ENCODE assay signal across 7 cellular contexts in genomic region chr6:28789553-28790083, GRCh38.
DNase-seq lines count a peak whose midpoint lies in the region; ATAC-seq, FAIRE-seq and TF ChIP-seq lines count a peak whose summit lies in the region.

No MANE protein-coding gene starts in this region.

- H3K27me3 Mint-ChIP-seq in stimulated activated naive B cell treated with anti-CD40 and anti-IgM and Interleukin-4, amounts not matched to agents 10 μg/mL and 1 μg/mL and 100 μg/mL, for 72 hours = peaks cover 80 to 98% of the 10 kb centered on the region in 2 donors

- peak overlapping the region; percentile 95 for H3K27ac Mint-ChIP-seq in stimulated activated naive B cell treated with anti-CD40 and anti-IgM and Interleukin-4, amounts not matched to agents 10 μg/mL and 1 μg/mL and 100 μg/mL, for 72 hours

- peak; percentile 73 to 86 for DNase-seq in Kasumi-1 (lab: John Stamatoyannopoulos, UW)
- DNase-seq in UCSD-AML1 (lab: John Stamatoyannopoulos, UW; ENCODE audit: unreplicated experiment) = peak; percentile 75
- peak; percentile 71 for DNase-seq in glomerular visceral epithelial cell (ENCODE audit: extremely low spot score)
- no peak for DNase-seq in stimulated activated naive B cell treated with anti-CD40 and anti-IgM and Interleukin-4, amounts not matched to agents 10 μg/mL and 1 μg/mL and 100 μg/mL, for 72 hours
- DNase-seq in GM10248 (ENCODE audit: extremely low spot score) = no peak

- peak overlapping the region; percentile 64 to 79 for H3K4me3 Mint-ChIP-seq in stimulated activated naive B cell treated with anti-CD40 and anti-IgM and Interleukin-4, amounts not matched to agents 10 μg/mL and 1 μg/mL and 100 μg/mL, for 72 hours

- no peak for TF ChIP-seq CTCF in GM10248 (IDR thresholded peaks at IDR 0.05; ENCODE audit: control extremely low read depth, extremely low read depth, low read depth, missing control alignments)

- peak; percentile 33 to 53 for ATAC-seq in stimulated activated naive B cell treated with anti-CD40 and anti-IgM and Interleukin-4, amounts not matched to agents 10 μg/mL and 1 μg/mL and 100 μg/mL, for 72 hours (replicated peaks)
- no peak for ATAC-seq in HG03432 (IDR thresholded peaks at IDR 0.05; ENCODE audit: unreplicated experiment)

- H3K4me1 Mint-ChIP-seq in stimulated activated naive B cell treated with anti-CD40 and anti-IgM and Interleukin-4, amounts not matched to agents 10 μg/mL and 1 μg/mL and 100 μg/mL, for 72 hours = peaks cover 10 to 11% of the 10 kb centered on the region in 2 donors

- POLR2A ChIA-PET in GM10248 (lab: Yijun Ruan, JAX) = no interaction called here

- H3K36me3 Mint-ChIP-seq in stimulated activated naive B cell treated with anti-CD40 and anti-IgM and Interleukin-4, amounts not matched to agents 10 μg/mL and 1 μg/mL and 100 μg/mL, for 72 hours = peaks cover 8 to 10% of the 10 kb centered on the region in 2 donors

- H3K9me3 Mint-ChIP-seq in stimulated activated naive B cell treated with anti-CD40 and anti-IgM and Interleukin-4, amounts not matched to agents 10 μg/mL and 1 μg/mL and 100 μg/mL, for 72 hours = peaks cover 6 to 14% of the 10 kb centered on the region in 2 donors

- CTCF ChIA-PET in GM10248 (lab: Yijun Ruan, JAX) = interaction anchor here (0.9 kb wide), 1 partner anchor 11 kb away, joined by 3 read pairs; no protein-coding TSS in a partner anchor

- peak; percentile 90 for FAIRE-seq in G401.6 (lab: Jason Lieb, UNC)

Comparison
In these comparisons a context has a peak if more than half of its experiments do, and no peak if none do; other contexts are left out.
1. DNase-seq: peak in Kasumi-1 (2 of 2), UCSD-AML1 (single experiment) and glomerular visceral epithelial cell (single experiment); none in stimulated activated naive B cell treated with anti-CD40 and anti-IgM and Interleukin-4, amounts not matched to agents 10 μg/mL and 1 μg/mL and 100 μg/mL, for 72 hours (single experiment) and GM10248 (single experiment).